ENCODE assay signal across 22 cellular contexts in the genomic region with DNA sequence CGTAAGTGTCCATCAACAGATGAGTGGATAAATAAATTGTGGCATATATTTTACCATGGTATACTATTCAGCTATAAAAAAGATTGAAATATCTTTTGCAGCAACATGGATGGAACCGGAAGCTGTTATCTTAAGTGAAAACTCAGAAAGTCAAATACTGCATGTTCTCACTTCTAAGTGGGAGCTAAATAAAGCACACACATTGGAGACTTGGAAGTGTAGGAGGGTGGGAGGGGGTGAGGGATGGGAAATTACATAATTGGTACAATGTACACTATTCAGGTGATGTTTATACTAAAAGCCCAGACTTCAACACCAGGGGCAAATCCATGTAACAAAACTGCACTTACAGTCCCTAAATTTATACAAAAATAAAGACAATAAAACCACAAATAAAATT.
DNase-seq lines count a peak whose midpoint lies in the region; ATAC-seq, FAIRE-seq and TF ChIP-seq lines count a peak whose summit lies in the region.
"Had no signal": no experiment of that assay in that cellular context is flagged by ENCODE, and none has a peak within 500 bp of the region (broad histone marks: within the 10 kb centered on the region; RNA-seq: fewer than 3 reads in every experiment).

No MANE protein-coding gene starts in this region.

- FAIRE-seq in GM19239 (lab: Jason Lieb, UNC) (peak; percentile 83), GM12878 (lab: Jason Lieb, UNC) (peak; percentile 41)
- FAIRE-seq: A204.1, D721Med had no signal

- TF ChIP-seq EP300 in GM12878 (IDR thresholded peaks at IDR 0.05; ENCODE audit: borderline replicate concordance in 1 of 2, control insufficient read depth in 1 of 2, low read depth in 2 of 2, low read length in 2 of 2) = no peak

- no peaks in the 10 kb centered on the region for H4K20me1 ChIP-seq in BLaER1 treated with 17β-estradiol and CSF1 and Interleukin-3, amounts not matched to agents 10 nM and 100 nM
- H4K20me1 ChIP-seq in DOHH2 (ENCODE audit: control insufficient read depth, insufficient read depth, low read depth, low read length) = no peaks in the 10 kb centered on the region
- H4K20me1 ChIP-seq in GM12878 (ENCODE audit: control insufficient read depth, insufficient read depth) = no peaks in the 10 kb centered on the region
- H4K20me1 ChIP-seq: BLaER1 had no signal

- RAD21 ChIA-PET in GM12878 (lab: Charles Lee; ENCODE audit: unreplicated experiment) = interaction anchor here (2.0 kb wide), 1 partner anchor 326 kb away, joined by 9 read pairs; no protein-coding TSS in a partner anchor

- in situ Hi-C loops in GM12878 (cut with MboI) (no loop called here), GM13976 (cut with MboI; ENCODE audit: low sequenced_read_pairs, unreplicated experiment) (no loop called here)

- peaks cover 16 to 48% (median 33%) of the 10 kb centered on the region in 11 experiments; a peak in 21 of 22 replicates for H3K9me3 ChIP-seq in BLaER1 treated with 17β-estradiol and CSF1 and Interleukin-3, amounts not matched to agents 10 nM and 100 nM (replicated peaks in 1 of 11)
- no peaks in the 10 kb centered on the region for H3K9me3 ChIP-seq in DOHH2 (ENCODE audit: control insufficient read depth, insufficient read depth, low read length)
- no peaks in the 10 kb centered on the region; the same call in 1 of the 3 replicates for H3K9me3 ChIP-seq in GM12878 (replicated peaks; ENCODE audit: control insufficient read depth, insufficient read depth, low read length)
- H3K9me3 ChIP-seq: BE2C, Caco-2 had no signal

- intact Hi-C loops in GM12878 (cut with micrococcal nuclease; ENCODE audit: unreplicated experiment) = no loop called here

- CTCF ChIA-PET in GM12878 (lab: Yijun Ruan, JAX) = interaction anchor here (1.3 kb wide), 1 partner anchor 68 kb away, joined by 3 read pairs; no protein-coding TSS in a partner anchor

- H3K9ac ChIP-seq in BLaER1 treated with 17β-estradiol and CSF1 and Interleukin-3, amounts not matched to agents 10 nM and 100 nM = no peak overlapping the region
- no peak overlapping the region for H3K9ac ChIP-seq in GM12878 (ENCODE audit: control insufficient read depth, insufficient read depth, low read length)
- H3K9ac ChIP-seq: BLaER1 had no signal

- POLR2A ChIA-PET in GM12878 (lab: Charles Lee) = interaction anchor here (0.6 to 0.7 kb wide), 2 partner anchors 51 to 63 kb away, joined by 4 to 7 read pairs; no protein-coding TSS in a partner anchor

- H3F3A ChIP-seq in DOHH2 (ENCODE audit: control insufficient read depth, insufficient read depth) = peaks cover 5% of the 10 kb centered on the region; the same call in 1 of the 2 replicates

- DNase-seq in GM19239 (ENCODE audit: insufficient read length, low spot score) (no peak), GM12878 (ENCODE audit: low read depth, low spot score) (no peak), NCI-H187 (lab: John Stamatoyannopoulos, UW) (no peak), GM13976 (ENCODE audit: low spot score) (no peak)
- DNase-seq in activated naive CD4-positive, alpha-beta T cell (lab: John Stamatoyannopoulos, UW) = no peak
- no peak for DNase-seq in stimulated activated CD4-positive, alpha-beta T cell treated with anti-CD3 and anti-CD28 coated beads, Interleukin-2, amount 100 ng/mL, for 48 hours
- DNase-seq: 8988T; ACHN; BE2C; Caco-2; Calu3; CD4-positive, alpha-beta T cell; CD8-positive, alpha-beta T cell; DMS79 treated with DMSO at 0.1 percent for 48 hours; EL; GDM1 had no signal

- H3K79me2 ChIP-seq in DOHH2 (ENCODE audit: control insufficient read depth, low read length) = no peaks in the 10 kb centered on the region
- no peaks in the 10 kb centered on the region for H3K79me2 ChIP-seq in GM12878 (ENCODE audit: control insufficient read depth, insufficient read depth, low read length)

- no peak for ATAC-seq in GM12878
- ATAC-seq: CD8-positive, alpha-beta T cell had no signal

- TF ChIP-seq RAD21 in GM12878 (IDR thresholded peaks at IDR 0.05; ENCODE audit: insufficient read depth, low read depth, low read length) = no peak

- H3K4me1 ChIP-seq in BLaER1 treated with 17β-estradiol and CSF1 and Interleukin-3, amounts not matched to agents 10 nM and 100 nM = peaks cover 17 to 43% (median 37%) of the 10 kb centered on the region in 10 experiments
- H3K4me1 ChIP-seq in DOHH2 (ENCODE audit: control insufficient read depth, low read length) (peaks cover 25% of the 10 kb centered on the region), GM12878 (ENCODE audit: control insufficient read depth, insufficient read depth, low read length) (peaks cover 4% of the 10 kb centered on the region; the same call in 1 of the 2 replicates)
- H3K4me1 ChIP-seq: BE2C, Caco-2 had no signal

- SMC1A ChIA-PET in GM12878 (lab: Charles Lee; ENCODE audit: uncharacterized antibody, unreplicated experiment) = interaction anchor here (1.1 to 2.1 kb wide), 4 partner anchors 11 to 336 kb away, joined by 3 to 8 read pairs (median 6); no protein-coding TSS in a partner anchor

- BruUV-seq in GM12878 (replicated peaks; lab: Mats Ljungman, UMichigan) = no TSS peak

- H3K9me2 ChIP-seq in DOHH2 (replicated peaks; ENCODE audit: control insufficient read depth, low read length) = no peaks in the 10 kb centered on the region

- no peak overlapping the region for H2AFZ ChIP-seq in GM12878 (ENCODE audit: control insufficient read depth, low read depth, low read length)

- H3K4me2 ChIP-seq in BLaER1 treated with 17β-estradiol and CSF1 and Interleukin-3, amounts not matched to agents 10 nM and 100 nM = 0 out of 22 replicates have a peak overlapping the region, but pooled peaks of 2 of the 11 experiments have one; percentile 55 to 67
- H3K4me2 ChIP-seq in DOHH2 (ENCODE audit: low read length) (peak overlapping the region; percentile 59), GM12878 (ENCODE audit: control insufficient read depth, insufficient read depth) (no peak overlapping the region)

- TF ChIP-seq CTCF in DOHH2 (IDR thresholded peaks at IDR 0.05; ENCODE audit: low read depth, low read length, poor library complexity, severe bottlenecking) (no peak), GM12878 (IDR thresholded peaks at IDR 0.05 in 2 of 3, conservative IDR thresholded peaks at IDR 0.05 in 1 of 3; ENCODE audit: control insufficient read depth in 2 of 3, extremely low read depth in 1 of 3, insufficient read depth in 1 of 3, low read depth in 3 of 3, low read length in 3 of 3) (no peak), GM13976 (IDR thresholded peaks at IDR 0.05; ENCODE audit: borderline replicate concordance, control extremely low read depth, extremely low read depth, insufficient read depth, missing control alignments) (no peak)

- peaks cover 0 to 8% (median 0%) of the 10 kb centered on the region in 11 experiments; a peak in 3 of 22 replicates for H3K36me3 ChIP-seq in BLaER1 treated with 17β-estradiol and CSF1 and Interleukin-3, amounts not matched to agents 10 nM and 100 nM
- H3K36me3 ChIP-seq in DOHH2 (ENCODE audit: control insufficient read depth, low read length) (no peaks in the 10 kb centered on the region), GM12878 (ENCODE audit: control insufficient read depth in 2 of 2, insufficient read depth in 2 of 2, low read length in 1 of 2) (no peaks in the 10 kb centered on the region)
- H3K36me3 ChIP-seq: BE2C, BLaER1 had no signal

- H3K27ac ChIP-seq in BLaER1 treated with 17β-estradiol and CSF1 and Interleukin-3, amounts not matched to agents 10 nM and 100 nM = peak overlapping the region in 6 of 11 experiments; percentile 71 to 87 (median 78); a peak in 10 of 22 replicates
- H3K27ac ChIP-seq in DOHH2 (ENCODE audit: low read depth, low read length) (no peak overlapping the region), GM12878 (ENCODE audit: control insufficient read depth, insufficient read depth) (no peak overlapping the region)
- H3K27ac ChIP-seq: C4-2B had no signal

- 97% methylated on average over 2 of the region's 2 CpGs for WGBS in GM12878 (ENCODE audit: insufficient coverage, insufficient replicate concordance, low lambda C conversion rate, missing lambda C conversion rate)

- no peak overlapping the region for H3K4me3 ChIP-seq in BLaER1 treated with 17β-estradiol and CSF1 and Interleukin-3, amounts not matched to agents 10 nM and 100 nM
- H3K4me3 ChIP-seq in DOHH2 (ENCODE audit: low read length) (no peak overlapping the region), GM12878 (no peak overlapping the region)
- H3K4me3 ChIP-seq: BLaER1 had no signal

- no peak for TF ChIP-seq POLR2A in GM12878 (IDR thresholded peaks at IDR 0.05; ENCODE audit: low read depth, low read length)

- no peaks in the 10 kb centered on the region for H3K27me3 ChIP-seq in BLaER1 treated with 17β-estradiol and CSF1 and Interleukin-3, amounts not matched to agents 10 nM and 100 nM
- H3K27me3 ChIP-seq in DOHH2 (ENCODE audit: control insufficient read depth, low read length) = no peaks in the 10 kb centered on the region
- H3K27me3 ChIP-seq in GM12878 (replicated peaks in 1 of 2; ENCODE audit: control insufficient read depth in 2 of 2, insufficient read depth in 2 of 2, low read length in 1 of 2) = no peaks in the 10 kb centered on the region
- H3K27me3 ChIP-seq: BE2C, BLaER1 had no signal

TF ChIP-seq in GM12878, 131 proteins besides CTCF, POLR2A, EP300 and RAD21 (continues in another document):
- TF ChIP-seq, protein P1, sequence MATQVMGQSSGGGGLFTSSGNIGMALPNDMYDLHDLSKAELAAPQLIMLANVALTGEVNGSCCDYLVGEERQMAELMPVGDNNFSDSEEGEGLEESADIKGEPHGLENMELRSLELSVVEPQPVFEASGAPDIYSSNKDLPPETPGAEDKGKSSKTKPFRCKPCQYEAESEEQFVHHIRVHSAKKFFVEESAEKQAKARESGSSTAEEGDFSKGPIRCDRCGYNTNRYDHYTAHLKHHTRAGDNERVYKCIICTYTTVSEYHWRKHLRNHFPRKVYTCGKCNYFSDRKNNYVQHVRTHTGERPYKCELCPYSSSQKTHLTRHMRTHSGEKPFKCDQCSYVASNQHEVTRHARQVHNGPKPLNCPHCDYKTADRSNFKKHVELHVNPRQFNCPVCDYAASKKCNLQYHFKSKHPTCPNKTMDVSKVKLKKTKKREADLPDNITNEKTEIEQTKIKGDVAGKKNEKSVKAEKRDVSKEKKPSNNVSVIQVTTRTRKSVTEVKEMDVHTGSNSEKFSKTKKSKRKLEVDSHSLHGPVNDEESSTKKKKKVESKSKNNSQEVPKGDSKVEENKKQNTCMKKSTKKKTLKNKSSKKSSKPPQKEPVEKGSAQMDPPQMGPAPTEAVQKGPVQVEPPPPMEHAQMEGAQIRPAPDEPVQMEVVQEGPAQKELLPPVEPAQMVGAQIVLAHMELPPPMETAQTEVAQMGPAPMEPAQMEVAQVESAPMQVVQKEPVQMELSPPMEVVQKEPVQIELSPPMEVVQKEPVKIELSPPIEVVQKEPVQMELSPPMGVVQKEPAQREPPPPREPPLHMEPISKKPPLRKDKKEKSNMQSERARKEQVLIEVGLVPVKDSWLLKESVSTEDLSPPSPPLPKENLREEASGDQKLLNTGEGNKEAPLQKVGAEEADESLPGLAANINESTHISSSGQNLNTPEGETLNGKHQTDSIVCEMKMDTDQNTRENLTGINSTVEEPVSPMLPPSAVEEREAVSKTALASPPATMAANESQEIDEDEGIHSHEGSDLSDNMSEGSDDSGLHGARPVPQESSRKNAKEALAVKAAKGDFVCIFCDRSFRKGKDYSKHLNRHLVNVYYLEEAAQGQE (IDR thresholded peaks at IDR 0.05; ENCODE audit: low read depth, low read length) = no peak
- no peak for TF ChIP-seq FOXM1 (IDR thresholded peaks at IDR 0.05; ENCODE audit: low read depth, low read length)
- TF ChIP-seq EGR1 (IDR thresholded peaks at IDR 0.05; ENCODE audit: borderline replicate concordance in 1 of 2, low read depth in 2 of 2, low read length in 2 of 2) = no peak

Comparison
In these comparisons a context has a peak if more than half of its experiments do, and no peak if none do; other contexts are left out.
1. H3K27ac ChIP-seq: peak in BLaER1 treated with 17β-estradiol and CSF1 and Interleukin-3, amounts not matched to agents 10 nM and 100 nM (6 of 11); none in DOHH2 (single experiment) and GM12878 (single experiment).